ENCODE assay signal across 21 cellular contexts in genomic region chr12:121817648-121818043, GRCh38. TPM values are rescaled to one million over a fixed set of nuclear protein-coding genes. Genes with fewer than 3 reads are reported as not detected.
"Had no signal": no experiment of that assay in that cellular context is flagged by ENCODE, and none has a peak within 500 bp of the region (broad histone marks: within the 10 kb centered on the region; RNA-seq: fewer than 3 reads in every experiment).

No MANE protein-coding gene starts in this region.

- H3K9me3 Mint-ChIP-seq: activated CD4-positive, alpha-beta memory T cell treated with anti-CD3 and anti-CD28 coated beads for 36 hours; activated CD4-positive, alpha-beta T cell treated with anti-CD3 and anti-CD28 coated beads, Interleukin-2, amount 10 ng/mL, durations not matched to agents 7 days and 5 days; activated naive CD8-positive, alpha-beta T cell treated with anti-CD3 and anti-CD28 coated beads for 36 hours had no signal

- H3K4me3 Mint-ChIP-seq: activated CD4-positive, alpha-beta memory T cell treated with anti-CD3 and anti-CD28 coated beads for 36 hours; activated CD4-positive, alpha-beta T cell treated with anti-CD3 and anti-CD28 coated beads, Interleukin-2, amount 10 ng/mL, durations not matched to agents 7 days and 5 days; activated naive CD8-positive, alpha-beta T cell treated with anti-CD3 and anti-CD28 coated beads for 36 hours had no signal

- H3K4me1 ChIP-seq: SJCRH30 had no signal

- H3K4me3 ChIP-seq: SJCRH30 had no signal

- H3K9me3 ChIP-seq: SJCRH30, SK-N-SH had no signal

- ATAC-seq: Right ventricle myocardium inferior had no signal

- H3K27ac Mint-ChIP-seq: activated CD4-positive, alpha-beta memory T cell treated with anti-CD3 and anti-CD28 coated beads for 36 hours; activated CD4-positive, alpha-beta T cell treated with anti-CD3 and anti-CD28 coated beads, Interleukin-2, amount 10 ng/mL, durations not matched to agents 7 days and 5 days; activated naive CD8-positive, alpha-beta T cell treated with anti-CD3 and anti-CD28 coated beads for 36 hours had no signal

- DNase-seq: activated CD4-positive, alpha-beta memory T cell treated with anti-CD3 and anti-CD28 coated beads for 36 hours; activated CD4-positive, alpha-beta T cell treated with anti-CD3 and anti-CD28 coated beads, Interleukin-2, amount 10 ng/mL, durations not matched to agents 7 days and 5 days; activated CD4-positive, CD25-positive, alpha-beta regulatory T cell; activated CD8-positive, alpha-beta memory T cell treated with anti-CD3 and anti-CD28 coated beads for 24 hours; activated naive CD8-positive, alpha-beta T cell treated with anti-CD3 and anti-CD28 coated beads for 36 hours; activated T-cell treated with anti-CD3 and anti-CD28 coated beads for 4 hours; cerebellar nuclear complex; KG1; NCI-H1092; NCI-H1417; NCI-H1930; NCI-H345; NCI-H510A; NCI-H526 treated with DMSO at 0.1 percent for 48 hours; NCI-H82; SJCRH30; SK-N-SH had no signal

- H3K27me3 ChIP-seq: SJCRH30 had no signal

- H3K4me2 ChIP-seq: SK-N-SH had no signal

- H3K27ac ChIP-seq: SJCRH30 had no signal

- H3K27me3 Mint-ChIP-seq: activated CD4-positive, alpha-beta memory T cell treated with anti-CD3 and anti-CD28 coated beads for 36 hours; activated CD4-positive, alpha-beta T cell treated with anti-CD3 and anti-CD28 coated beads, Interleukin-2, amount 10 ng/mL, durations not matched to agents 7 days and 5 days; activated naive CD8-positive, alpha-beta T cell treated with anti-CD3 and anti-CD28 coated beads for 36 hours had no signal

- H3K9ac ChIP-seq: SK-N-SH had no signal

RNA-seq across cellular contexts. Expression of gene HPD, which starts 41.0 kb away (rescaled TPM):
- total RNA-seq: activated CD4-positive, alpha-beta memory T cell treated with anti-CD3 and anti-CD28 coated beads for 36 hours; activated CD4-positive, alpha-beta T cell treated with anti-CD3 and anti-CD28 coated beads, Interleukin-2, amount 10 ng/mL, durations not matched to agents 7 days and 5 days; activated naive CD8-positive, alpha-beta T cell treated with anti-CD3 and anti-CD28 coated beads for 36 hours; OCI-LY7; RPMI7951; SJCRH30; T-helper 2 cell treated with Interferon-gamma antibody and Interleukin-4, amounts not matched to agents 100 ng/mL and 5 ng/mL, for 36 hours had no signal
